ENCODE assay signal across 1 cellular context in genomic region chr3:126982522-126983175, GRCh38.
TF ChIP-seq lines count a peak whose summit lies in the region.

Gene PLXNA1 (plus strand): TSS chr3:126983115. CDS start chr3:126988594, 5,479 bp downstream.

TF ChIP-seq in HepG2, 621 proteins besides CTCF, POLR2A, EP300 and RAD21 (continued from another document and continues in another):
- TF ChIP-seq ZNF574 (CRISPR knock-in tag; IDR thresholded peaks at IDR 0.05) (peak; percentile 84), KDM5B (CRISPR knock-in tag; IDR thresholded peaks at IDR 0.05; ENCODE audit: borderline replicate concordance) (peak; percentile 92), ZBTB49 (CRISPR knock-in tag; IDR thresholded peaks at IDR 0.05; ENCODE audit: borderline replicate concordance) (no peak), FOXK2 (IDR thresholded peaks at IDR 0.05) (no peak), ZNF12 (CRISPR knock-in tag; IDR thresholded peaks at IDR 0.05) (peak; percentile 64; the same call in 1 of the 2 replicates), SP140L (CRISPR knock-in tag; IDR thresholded peaks at IDR 0.05; ENCODE audit: borderline replicate concordance) (no peak), SPEN (CRISPR knock-in tag; IDR thresholded peaks at IDR 0.05; ENCODE audit: low read depth) (peak; percentile 67; the same call in 1 of the 2 replicates), LCORL (IDR thresholded peaks at IDR 0.05) (no peak), LCORL (CRISPR knock-in tag; IDR thresholded peaks at IDR 0.05) (no peak), REXO4 (CRISPR knock-in tag; IDR thresholded peaks at IDR 0.05; ENCODE audit: borderline replicate concordance) (no peak), EED (CRISPR knock-in tag; IDR thresholded peaks at IDR 0.05) (peak; percentile 74), EEA1 (CRISPR knock-in tag; IDR thresholded peaks at IDR 0.05; ENCODE audit: borderline replicate concordance) (no peak), ZNF619 (CRISPR knock-in tag; IDR thresholded peaks at IDR 0.05) (0 out of 2 replicates have a peak, but pooled peaks have one; percentile 56), ZNF720 (CRISPR knock-in tag; IDR thresholded peaks at IDR 0.05) (no peak), IKZF4 (CRISPR knock-in tag; IDR thresholded peaks at IDR 0.05; ENCODE audit: borderline replicate concordance, low read depth, not compliant biosample characterization) (no peak), ZBTB2 (CRISPR knock-in tag; IDR thresholded peaks at IDR 0.05; ENCODE audit: low read depth) (no peak), TERF1 (CRISPR knock-in tag; IDR thresholded peaks at IDR 0.05) (no peak), PCBP1 (IDR thresholded peaks at IDR 0.05; ENCODE audit: borderline replicate concordance, low read depth, low read length) (0 out of 2 replicates have a peak, but pooled peaks have one; percentile 52), NCOA5 (CRISPR knock-in tag; IDR thresholded peaks at IDR 0.05) (no peak), ZNF513 (CRISPR knock-in tag; conservative IDR thresholded peaks at IDR 0.05) (no peak), EZH2 (conservative IDR thresholded peaks at IDR 0.05; ENCODE audit: low read depth, low read length) (no peak), CC2D1A (CRISPR knock-in tag; IDR thresholded peaks at IDR 0.05) (no peak), PBX2 (CRISPR knock-in tag; IDR thresholded peaks at IDR 0.05) (no peak), PTBP1 (IDR thresholded peaks at IDR 0.05; ENCODE audit: low read depth, low read length, poor library complexity, severe bottlenecking) (peak; percentile 68), NFIB (CRISPR knock-in tag; IDR thresholded peaks at IDR 0.05; ENCODE audit: borderline replicate concordance) (no peak), PREB (CRISPR knock-in tag; IDR thresholded peaks at IDR 0.05) (no peak), ZNF713 (CRISPR knock-in tag; IDR thresholded peaks at IDR 0.05) (no peak), PRDM15 (CRISPR knock-in tag; IDR thresholded peaks at IDR 0.05) (no peak), CHCHD3 (CRISPR knock-in tag; IDR thresholded peaks at IDR 0.05) (no peak), JARID2 (CRISPR knock-in tag; IDR thresholded peaks at IDR 0.05; ENCODE audit: insufficient replicate concordance) (no peak), POGZ (CRISPR knock-in tag; IDR thresholded peaks at IDR 0.05) (peak; percentile 63), ZNF264 (CRISPR knock-in tag; IDR thresholded peaks at IDR 0.05) (no peak), FOXK1 (CRISPR knock-in tag; IDR thresholded peaks at IDR 0.05; ENCODE audit: borderline replicate concordance, low read depth) (no peak)
